10 cellular contexts compared by ENCODE assay signal in genomic region chr2:143171817-143172216, GRCh38. TPM values are rescaled to one million over a fixed set of nuclear protein-coding genes. Genes with fewer than 3 reads are reported as not detected.
DNase-seq lines count a peak whose midpoint lies in the region; ATAC-seq and TF ChIP-seq lines count a peak whose summit lies in the region.
"Had no signal": no experiment of that assay in that cellular context is flagged by ENCODE, and none has a peak within 500 bp of the region (broad histone marks: within the 10 kb centered on the region; RNA-seq: fewer than 3 reads in every experiment).

No MANE protein-coding gene starts in this region.

- no peak overlapping the region for H3K4me3 ChIP-seq in astrocyte of the cerebellum (ENCODE audit: low read depth, low read length)
- H3K4me3 ChIP-seq: skin epidermis had no signal

- intact Hi-C loops in CD4-positive, alpha-beta T cell (cut with DNase I, micrococcal nuclease) = no loop called here
- intact Hi-C loops in activated CD4-positive, alpha-beta T cell treated with anti-CD3 and anti-CD28 coated beads for 36 hours (cut with DNase I, micrococcal nuclease) = no loop called here

- peaks cover 90% of the 10 kb centered on the region for H3K4me1 Mint-ChIP-seq in CD4-positive, alpha-beta T cell (ENCODE audit: low read depth)
- H3K4me1 Mint-ChIP-seq in memory B cell = peaks cover 39% of the 10 kb centered on the region
- peaks cover 62% of the 10 kb centered on the region for H3K4me1 Mint-ChIP-seq in activated CD4-positive, alpha-beta T cell treated with anti-CD3 and anti-CD28 coated beads for 36 hours

- H3K9me3 Mint-ChIP-seq in CD4-positive, alpha-beta T cell = no peaks in the 10 kb centered on the region
- H3K9me3 Mint-ChIP-seq in memory B cell = no peaks in the 10 kb centered on the region
- H3K9me3 Mint-ChIP-seq in activated CD4-positive, alpha-beta T cell treated with anti-CD3 and anti-CD28 coated beads for 36 hours (ENCODE audit: low read depth) = no peaks in the 10 kb centered on the region

- no peak for ATAC-seq in CD4-positive, alpha-beta T cell (ENCODE audit: poor library complexity)
- ATAC-seq in memory B cell (ENCODE audit: low read depth) (no peak), GM19035 (IDR thresholded peaks at IDR 0.05; ENCODE audit: unreplicated experiment) (no peak), GM18868 (IDR thresholded peaks at IDR 0.05; ENCODE audit: unreplicated experiment) (no peak), GM21786 (IDR thresholded peaks at IDR 0.05; ENCODE audit: unreplicated experiment) (no peak)
- ATAC-seq in activated CD4-positive, alpha-beta T cell treated with anti-CD3 and anti-CD28 coated beads for 36 hours = no peak

- no peak overlapping the region for H3K27ac ChIP-seq in CD4-positive, alpha-beta T cell (ENCODE audit: low read depth, low read length)
- H3K27ac ChIP-seq: skin epidermis had no signal

- no peaks in the 10 kb centered on the region for H3K27me3 Mint-ChIP-seq in CD4-positive, alpha-beta T cell
- no peaks in the 10 kb centered on the region for H3K27me3 Mint-ChIP-seq in memory B cell
- no peaks in the 10 kb centered on the region for H3K27me3 Mint-ChIP-seq in activated CD4-positive, alpha-beta T cell treated with anti-CD3 and anti-CD28 coated beads for 36 hours

- no peaks in the 10 kb centered on the region for H3K27me3 ChIP-seq in CD4-positive, alpha-beta T cell (ENCODE audit: control insufficient read depth, insufficient read depth, low read length)

- no peak for DNase-seq in CD4-positive, alpha-beta T cell
- DNase-seq in astrocyte of the cerebellum (ENCODE audit: low read depth) (no peak), memory B cell (ENCODE audit: low spot score in 2 of 2) (no peak)
- no peak for DNase-seq in activated CD4-positive, alpha-beta T cell treated with anti-CD3 and anti-CD28 coated beads for 36 hours

- POLR2A ChIA-PET in CD4-positive, alpha-beta T cell (lab: Charles Lee) = interaction anchor here (2.0 kb wide), 1 partner anchor 10 kb away, joined by 6 read pairs; no protein-coding TSS in a partner anchor
- POLR2A ChIA-PET in activated CD4-positive, alpha-beta T cell treated with anti-CD3 and anti-CD28 coated beads for 36 hours (lab: Charles Lee) = no interaction called here

- TF ChIP-seq CTCF in CD4-positive, alpha-beta T cell (IDR thresholded peaks at IDR 0.05) = no peak
- TF ChIP-seq CTCF in LNCAP (IDR thresholded peaks at IDR 0.05) (peak; percentile 24; the same call in 1 of the 2 replicates), astrocyte of the cerebellum (IDR thresholded peaks at IDR 0.05; ENCODE audit: low read depth, low read length, missing control alignments) (peak; percentile 45)

- CTCF ChIA-PET in CD4-positive, alpha-beta T cell (lab: Charles Lee) = interaction anchor here (0.8 to 3.7 kb wide), 4 partner anchors 8 to 137 kb away, joined by 3 to 11 read pairs (median 4); no protein-coding TSS in a partner anchor
- CTCF ChIA-PET in activated CD4-positive, alpha-beta T cell treated with anti-CD3 and anti-CD28 coated beads for 36 hours (lab: Charles Lee) = interaction anchor here (0.5 to 3.7 kb wide), 4 partner anchors 10 to 87 kb away, joined by 3 to 14 read pairs (median 9); no protein-coding TSS in a partner anchor

- H3K36me3 Mint-ChIP-seq in CD4-positive, alpha-beta T cell (ENCODE audit: low read depth) = peaks cover 74% of the 10 kb centered on the region
- H3K36me3 Mint-ChIP-seq in memory B cell = peaks cover 23% of the 10 kb centered on the region
- peaks cover 26% of the 10 kb centered on the region for H3K36me3 Mint-ChIP-seq in activated CD4-positive, alpha-beta T cell treated with anti-CD3 and anti-CD28 coated beads for 36 hours (ENCODE audit: low read depth)

- no peak overlapping the region for H3K4me3 Mint-ChIP-seq in CD4-positive, alpha-beta T cell
- no peak overlapping the region for H3K4me3 Mint-ChIP-seq in memory B cell
- no peak overlapping the region for H3K4me3 Mint-ChIP-seq in activated CD4-positive, alpha-beta T cell treated with anti-CD3 and anti-CD28 coated beads for 36 hours

- peak overlapping the region; percentile 18 for H3K27ac Mint-ChIP-seq in CD4-positive, alpha-beta T cell
- peak overlapping the region; percentile 77 for H3K27ac Mint-ChIP-seq in memory B cell
- H3K27ac Mint-ChIP-seq in activated CD4-positive, alpha-beta T cell treated with anti-CD3 and anti-CD28 coated beads for 36 hours = no peak overlapping the region

- no peaks in the 10 kb centered on the region for H3K9me3 ChIP-seq in CD4-positive, alpha-beta T cell (ENCODE audit: control insufficient read depth, low read length)

- in situ Hi-C loops in astrocyte of the cerebellum (cut with HindIII; ENCODE audit: low sequenced_read_pairs) = no loop called here

RNA-seq across cellular contexts. Expression of gene ARHGAP15, which starts 42.6 kb away (rescaled TPM):
- total RNA-seq in CD4-positive, alpha-beta T cell = 100 to 1,000 TPM; 158 to 165 TPM
- total RNA-seq in activated CD4-positive, alpha-beta T cell treated with anti-CD3 and anti-CD28 coated beads for 36 hours = 10 to 100 TPM; 62.6 to 64.3 TPM
- total RNA-seq: astrocyte had no signal
